25 cellular contexts compared by ENCODE assay signal in the genomic region with DNA sequence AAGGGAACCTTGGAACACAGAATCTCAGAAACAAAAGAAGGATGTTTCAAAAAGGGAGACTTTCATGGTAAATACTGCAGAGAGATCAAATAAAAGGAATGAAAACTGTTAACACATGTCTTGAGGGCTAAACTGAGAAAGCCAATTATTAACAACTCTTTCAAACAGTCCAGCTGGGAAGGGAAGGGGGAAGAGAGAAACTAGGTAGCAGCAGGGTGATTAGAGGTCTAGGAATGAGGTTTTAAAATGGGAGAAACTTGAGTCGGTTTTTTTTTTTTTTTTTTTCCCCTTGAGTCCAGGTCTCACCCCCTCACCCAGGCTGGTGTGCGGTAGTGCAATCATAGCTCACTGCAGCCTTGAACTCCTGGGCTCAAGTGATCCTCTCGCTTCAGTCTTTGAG.
"Had no signal": no experiment of that assay in that cellular context is flagged by ENCODE, and none has a peak within 500 bp of the region (broad histone marks: within the 10 kb centered on the region; RNA-seq: fewer than 3 reads in every experiment).

No MANE protein-coding gene starts in this region.

- H3K9me3 ChIP-seq: pancreas, prostate gland, sigmoid colon, suprapubic skin, tibial artery had no signal

- H3K27me3 ChIP-seq: pancreas, sigmoid colon, stomach, suprapubic skin, tibial artery had no signal

- H3K27ac Mint-ChIP-seq: activated naive CD4-positive, alpha-beta T cell treated with anti-CD3 and anti-CD28 coated beads, Interleukin-2, amount 50 U/mL, for 72 hours; activated T-cell treated with anti-CD3 and anti-CD28 coated beads, Interleukin-2, amount 50 U/mL, for 72 hours; nephron progenitor cell; stimulated activated naive B cell treated with anti-CD40 and anti-IgM and Interleukin-4, amounts not matched to agents 10 μg/mL and 1 μg/mL and 100 μg/mL, for 72 hours; T-helper 2 cell treated with Interferon-gamma antibody and Interleukin-4, amounts not matched to agents 5 μg/mL and 100 μg/mL, for 36 hours had no signal

- DNase-seq: activated CD4-positive, alpha-beta T cell treated with anti-CD3 and anti-CD28 coated beads for 4 hours; activated CD4-positive, alpha-beta T cell treated with anti-CD3 and anti-CD28 coated beads, Interleukin-2, amount 50 U/mL, for 4 hours; activated naive CD4-positive, alpha-beta T cell; activated T-cell treated with anti-CD3 and anti-CD28 coated beads for 4 hours; activated T-cell treated with anti-CD3 and anti-CD28 coated beads, Interleukin-2, amount 50 U/mL, for 72 hours; dermis blood vessel endothelial cell; effector CD4-positive, alpha-beta T cell; glutamatergic neuron; left ventricle myocardium superior; nephron progenitor cell; pancreas; sigmoid colon; small intestine; stimulated activated CD4-positive, alpha-beta T cell treated with anti-CD3 and anti-CD28 coated beads, Interleukin-4, amount 100 ng/mL, for 4 hours; stimulated activated CD8-positive, alpha-beta memory T cell treated with anti-CD3 and anti-CD28 coated beads, Interleukin-4, amount 100 ng/mL, for 48 hours; stimulated activated naive B cell treated with anti-CD40 and anti-IgM and Interleukin-4, amounts not matched to agents 10 μg/mL and 1 μg/mL and 100 μg/mL, for 72 hours; stomach; tibial artery had no signal

- FAIRE-seq: colon, endometrium, islet of Langerhans, pancreas, small intestine had no signal

- H3K4me3 Mint-ChIP-seq: activated T-cell treated with anti-CD3 and anti-CD28 coated beads, Interleukin-2, amount 50 U/mL, for 72 hours; nephron progenitor cell; stimulated activated naive B cell treated with anti-CD40 and anti-IgM and Interleukin-4, amounts not matched to agents 10 μg/mL and 1 μg/mL and 100 μg/mL, for 72 hours; T-helper 2 cell treated with Interferon-gamma antibody and Interleukin-4, amounts not matched to agents 5 μg/mL and 100 μg/mL, for 36 hours had no signal

- H3K4me3 ChIP-seq: pancreas, prostate gland, sigmoid colon, stomach, suprapubic skin, tibial artery had no signal

- H3K36me3 Mint-ChIP-seq: activated naive CD4-positive, alpha-beta T cell treated with anti-CD3 and anti-CD28 coated beads, Interleukin-2, amount 50 U/mL, for 72 hours had no signal

- H3K4me1 ChIP-seq: pancreas, prostate gland, sigmoid colon, suprapubic skin had no signal

- H3K27ac ChIP-seq: pancreas, prostate gland, sigmoid colon, stomach, suprapubic skin, tibial artery had no signal

- H3K9me3 Mint-ChIP-seq: activated naive CD4-positive, alpha-beta T cell treated with anti-CD3 and anti-CD28 coated beads, Interleukin-2, amount 50 U/mL, for 72 hours; activated T-cell treated with anti-CD3 and anti-CD28 coated beads, Interleukin-2, amount 50 U/mL, for 72 hours; T-helper 2 cell treated with Interferon-gamma antibody and Interleukin-4, amounts not matched to agents 5 μg/mL and 100 μg/mL, for 36 hours had no signal

- H3K36me3 ChIP-seq: pancreas, prostate gland, sigmoid colon, stomach, suprapubic skin, tibial artery had no signal

- ATAC-seq: activated naive CD4-positive, alpha-beta T cell treated with anti-CD3 and anti-CD28 coated beads, Interleukin-2, amount 50 U/mL, for 72 hours; activated T-cell treated with anti-CD3 and anti-CD28 coated beads, Interleukin-2, amount 50 U/mL, for 72 hours; left ventricle myocardium superior; pancreas; stimulated activated naive B cell treated with anti-CD40 and anti-IgM and Interleukin-4, amounts not matched to agents 10 μg/mL and 1 μg/mL and 100 μg/mL, for 72 hours had no signal
